8 cellular contexts compared by ENCODE assay signal in the genomic region with DNA sequence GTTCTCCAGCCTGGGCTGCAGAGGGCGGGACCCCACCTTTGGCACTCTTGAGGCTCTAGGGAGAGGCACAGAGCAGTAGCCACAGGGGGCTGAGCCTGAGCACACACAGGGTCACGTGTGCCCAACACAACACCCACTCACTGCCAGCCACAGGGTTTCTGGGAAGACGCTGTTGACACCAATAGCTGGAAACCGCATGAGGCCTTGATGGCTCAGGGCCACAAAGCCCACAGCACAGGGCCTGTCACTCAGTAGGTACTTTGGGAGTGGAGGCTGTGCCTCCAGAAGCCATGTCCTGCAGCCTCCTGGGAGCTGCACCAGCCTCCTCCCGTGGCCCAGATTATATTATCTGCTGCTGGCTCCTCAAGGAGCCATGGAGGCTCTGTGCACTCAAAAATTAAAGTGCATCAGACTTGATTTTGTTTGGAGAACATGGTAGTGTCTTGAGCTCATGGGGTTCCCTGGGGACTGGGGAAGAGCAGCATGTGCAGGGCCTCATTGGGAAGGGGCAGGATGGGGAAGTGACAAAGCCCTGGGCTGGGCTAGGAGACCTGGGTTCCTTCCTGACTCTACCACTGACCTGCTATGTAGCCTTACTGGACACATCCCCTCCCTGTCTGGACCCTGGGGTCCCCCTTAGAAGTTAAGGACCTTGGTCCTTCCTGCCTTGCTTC. TPM values are rescaled to one million over a fixed set of nuclear protein-coding genes. Genes with fewer than 3 reads are reported as not detected.
DNase-seq lines count a peak whose midpoint lies in the region; ATAC-seq, FAIRE-seq and TF ChIP-seq lines count a peak whose summit lies in the region.

No MANE protein-coding gene starts in this region.

- intact Hi-C loops in gastrocnemius medialis (cut with DNase I; ENCODE audit: low total_unique reads), result loop anchor here (10.0 kb wide), 1 partner anchor 336 kb away; a partner anchor contains a TSS
- intact Hi-C loops in vagina (cut with DNase I), result no loop called here

- H3K27ac ChIP-seq in gastrocnemius medialis (peak overlapping the region; percentile 82 to 89 (median 84)), vagina (peak overlapping the region; percentile 85)

- peak; percentile 51 for FAIRE-seq in GM19239 (lab: Jason Lieb, UNC)

- H3K27me3 ChIP-seq in gastrocnemius medialis (no peaks in the 10 kb centered on the region), vagina (no peaks in the 10 kb centered on the region)

- ATAC-seq in gastrocnemius medialis (peak; percentile 47 to 51), HG03095 (IDR thresholded peaks at IDR 0.05; ENCODE audit: unreplicated experiment) (no peak), HG03439 (IDR thresholded peaks at IDR 0.05; ENCODE audit: unreplicated experiment) (no peak)

- in situ Hi-C loops in gastrocnemius medialis (cut with MboI; ENCODE audit: low sequenced_read_pairs in 4 of 4), result no loop called here

- H3K36me3 ChIP-seq in gastrocnemius medialis, result peaks cover 0 to 8% of the 10 kb centered on the region in 2 donors
- H3K36me3 ChIP-seq in vagina, result peaks cover 0 to 8% of the 10 kb centered on the region in 2 donors

- peaks cover 29 to 30% of the 10 kb centered on the region in 2 donors for H3K4me1 ChIP-seq in gastrocnemius medialis
- H3K4me1 ChIP-seq in vagina, result peaks cover 31% of the 10 kb centered on the region

- TF ChIP-seq POLR2A in gastrocnemius medialis (IDR thresholded peaks at IDR 0.05), result no peak
- no peak for TF ChIP-seq POLR2A in vagina (IDR thresholded peaks at IDR 0.05)

- DNase-seq in GM19239 (ENCODE audit: insufficient read length, low spot score), result no peak
- peak; percentile 88 for DNase-seq in NCI-H345 (lab: John Stamatoyannopoulos, UW)
- peak; percentile 62 for DNase-seq in activated T-cell treated with anti-CD3 and anti-CD28 coated beads for 1 hour (ENCODE audit: low read depth)
- peak; percentile 82 for DNase-seq in fibroblast of mammary gland (ENCODE audit: low read depth)
- peak; percentile 53 to 74 for DNase-seq in gastrocnemius medialis
- no peak for DNase-seq in vagina (ENCODE audit: extremely low spot score in 2 of 2)

- no peak overlapping the region for H3K4me3 ChIP-seq in fibroblast of mammary gland (ENCODE audit: control insufficient read depth, low read depth, low read length)
- no peak overlapping the region for H3K4me3 ChIP-seq in gastrocnemius medialis
- no peak overlapping the region for H3K4me3 ChIP-seq in vagina

- no peaks in the 10 kb centered on the region for H3K9me3 ChIP-seq in gastrocnemius medialis
- H3K9me3 ChIP-seq in vagina, result no peaks in the 10 kb centered on the region

- no peak for TF ChIP-seq CTCF in fibroblast of mammary gland (conservative IDR thresholded peaks at IDR 0.05; ENCODE audit: control insufficient read depth, insufficient read depth, low read depth, low read length)
- no peak for TF ChIP-seq CTCF in gastrocnemius medialis (IDR thresholded peaks at IDR 0.05 in 4 of 5, conservative IDR thresholded peaks at IDR 0.05 in 1 of 5)
- no peak for TF ChIP-seq CTCF in vagina (IDR thresholded peaks at IDR 0.05)

RNA-seq across cellular contexts. Expression of a gene that starts 12.5 kb away (rescaled TPM):
- total RNA-seq in gastrocnemius medialis (10 to 100 TPM; 11.1 to 64.5 (median 32.3) TPM), vagina (84.0 TPM)

Comparison
In these comparisons a context has a peak if more than half of its experiments do, and no peak if none do; other contexts are left out.
1. DNase-seq: peak in NCI-H345 (single experiment), activated T-cell treated with anti-CD3 and anti-CD28 coated beads for 1 hour (single experiment), fibroblast of mammary gland (single experiment) and gastrocnemius medialis (2 of 2); none in GM19239 (single experiment) and vagina (0 of 2).
2. ATAC-seq: peak in gastrocnemius medialis (2 of 2); none in HG03095 (single experiment) and HG03439 (single experiment).